In the genomic region with DNA sequence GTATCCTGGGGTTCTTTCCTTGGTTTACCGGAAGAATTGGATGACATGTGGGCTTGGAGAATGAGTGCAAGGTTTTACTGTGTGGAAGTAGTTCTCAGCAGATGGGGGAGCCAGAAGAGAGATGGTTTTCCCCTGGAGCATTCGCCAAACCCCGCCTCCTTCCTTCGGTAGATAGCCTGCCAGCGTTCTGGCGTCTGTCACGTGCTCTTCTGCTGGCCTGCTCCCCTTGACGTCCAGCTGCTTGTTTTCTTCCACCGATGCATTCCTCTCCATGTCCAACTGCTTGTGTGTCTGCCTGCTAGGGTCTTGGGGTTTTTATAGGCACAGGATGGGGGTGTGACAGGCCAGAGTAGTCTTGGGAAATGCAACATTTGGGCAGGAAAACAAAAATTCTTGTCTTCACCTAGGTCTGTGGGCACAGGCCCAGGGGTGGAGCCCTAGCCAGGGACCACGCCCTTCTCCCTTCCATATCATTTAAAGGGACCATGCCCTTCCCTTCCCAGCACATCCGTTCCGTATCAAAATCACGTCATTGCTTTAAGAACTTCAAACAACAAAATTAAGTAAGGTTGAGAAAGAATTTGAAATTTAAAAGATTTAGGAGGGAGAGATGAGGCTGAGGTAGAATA, we compare ENCODE assay signal across 16 cellular contexts.
"Had no signal": no experiment of that assay in that cellular context is flagged by ENCODE, and none has a peak within 500 bp of the region (broad histone marks: within the 10 kb centered on the region; RNA-seq: fewer than 3 reads in every experiment).

No MANE protein-coding gene starts in this region.

- DNase-seq: activated CD4-positive, alpha-beta T cell treated with anti-CD3 and anti-CD28 coated beads for 1 hour; activated CD4-positive, alpha-beta T cell treated with anti-CD3 and anti-CD28 coated beads, Interleukin-2, amount 50 U/mL, for 4 hours; activated gamma-delta T cell; foreskin keratinocyte; nephron progenitor cell; occipital lobe; retina; spleen; stimulated activated CD4-positive, alpha-beta T cell treated with anti-CD3 and anti-CD28 coated beads, Interleukin-4, amount 100 ng/mL, for 4 hours; upper lobe of right lung had no signal

- H3K9me3 ChIP-seq: ascending aorta, left lung, thoracic aorta, upper lobe of right lung had no signal

- H3K27me3 ChIP-seq: ascending aorta, foreskin keratinocyte, left lung, spleen, upper lobe of right lung had no signal

- H3K36me3 ChIP-seq: ascending aorta, left lung, spleen, thoracic aorta, upper lobe of right lung had no signal

- H3K4me1 ChIP-seq: ascending aorta, left lung, spleen, upper lobe of right lung had no signal

- H3K4me3 ChIP-seq: ascending aorta, coronary artery, left lung, spleen, thoracic aorta, upper lobe of right lung had no signal

- ATAC-seq: foreskin keratinocyte; left lung; stimulated activated memory B cell treated with anti-CD40 and anti-IgM and Interleukin-4, amounts not matched to agents 10 μg/mL and 1 μg/mL and 100 μg/mL, for 72 hours; upper lobe of right lung had no signal

- H3K27ac ChIP-seq: ascending aorta, coronary artery, foreskin keratinocyte, left lung, spleen, thoracic aorta, upper lobe of right lung, VCaP had no signal
